ENCODE assay signal across 1 cellular context in genomic region chr4:141109983-141110382, GRCh38.
TF ChIP-seq lines count a peak whose summit lies in the region.

No MANE protein-coding gene starts in this region.

TF ChIP-seq in H1, 55 proteins besides CTCF, POLR2A, EP300 and RAD21 (continued from another document):
- TF ChIP-seq E2F6 (IDR thresholded peaks at IDR 0.05) (no peak), BCL11A (IDR thresholded peaks at IDR 0.05; ENCODE audit: low read depth in 2 of 2, low read length in 2 of 2) (no peak), POLR2AphosphoS5 (IDR thresholded peaks at IDR 0.05; ENCODE audit: low read depth, low read length) (no peak), TAF1 (IDR thresholded peaks at IDR 0.05; ENCODE audit: low read depth, low read length) (no peak), NANOG (IDR thresholded peaks at IDR 0.05; ENCODE audit: insufficient read depth, low read depth, low read length, poor library complexity, severe bottlenecking) (no peak), SP1 (IDR thresholded peaks at IDR 0.05; ENCODE audit: low read depth, low read length) (no peak), RBBP5 (IDR thresholded peaks at IDR 0.05; ENCODE audit: borderline replicate concordance, low read depth, low read length) (no peak), ASH2L (IDR thresholded peaks at IDR 0.05; ENCODE audit: low read length) (no peak), NRF1 (IDR thresholded peaks at IDR 0.05; ENCODE audit: low read depth, low read length) (no peak), CREB1 (IDR thresholded peaks at IDR 0.05) (no peak), ATF3 (IDR thresholded peaks at IDR 0.05; ENCODE audit: insufficient read depth, low read depth, low read length) (no peak), JUND (IDR thresholded peaks at IDR 0.05; ENCODE audit: low read length) (no peak), USF2 (IDR thresholded peaks at IDR 0.05; ENCODE audit: low read length) (no peak), SIX5 (IDR thresholded peaks at IDR 0.05; ENCODE audit: low read depth, low read length) (no peak)
